In genomic region chr18:25334588-25334987, GRCh38 we compare ENCODE assay signal across 22 cellular contexts. TPM values are rescaled to one million over a fixed set of nuclear protein-coding genes. Genes with fewer than 3 reads are reported as not detected.
DNase-seq lines count a peak whose midpoint lies in the region; FAIRE-seq and TF ChIP-seq lines count a peak whose summit lies in the region.
"Had no signal": no experiment of that assay in that cellular context is flagged by ENCODE, and none has a peak within 500 bp of the region (broad histone marks: within the 10 kb centered on the region; RNA-seq: fewer than 3 reads in every experiment).

No MANE protein-coding gene starts in this region.

- H2AFZ ChIP-seq in MM.1S (ENCODE audit: low read length) = no peak overlapping the region

- H3K4me3 ChIP-seq in MM.1S (ENCODE audit: low read length) (no peak overlapping the region), adrenal gland (no peak overlapping the region)
- H3K4me3 ChIP-seq: esophagus squamous epithelium, suprapubic skin, uterus had no signal

- intact Hi-C loops in adrenal gland (cut with DNase I) = no loop called here

- H3K79me2 ChIP-seq in MM.1S (ENCODE audit: low read length) = peaks cover 94% of the 10 kb centered on the region

- H3K4me3 Mint-ChIP-seq in endothelial cell (ENCODE audit: unreplicated experiment) (no peak overlapping the region), nephron progenitor cell (no peak overlapping the region)
- H3K4me3 Mint-ChIP-seq: activated CD4-positive, alpha-beta T cell treated with anti-CD3 and anti-CD28 coated beads, Interleukin-2, amount 10 ng/mL, durations not matched to agents 7 days and 5 days; activated naive CD8-positive, alpha-beta T cell; activated T-helper 17 cell treated with anti-CD3 and anti-CD28 coated beads, Interleukin-2, amount 50 U/mL, for 72 hours; stimulated activated effector memory CD8-positive, alpha-beta T cell treated with anti-CD3 and anti-CD28 coated beads, Interleukin-12 subunit alpha, Interleukin-12 subunit beta, amount 100 ng/mL, for 72 hours had no signal

- H3K4me1 ChIP-seq in MM.1S (ENCODE audit: low read length) (no peaks in the 10 kb centered on the region), adrenal gland (replicated peaks in 1 of 2) (peaks cover 12 to 22% of the 10 kb centered on the region in 2 donors)
- H3K4me1 ChIP-seq: suprapubic skin, uterus had no signal

- no peak overlapping the region for H3K4me2 ChIP-seq in MM.1S (ENCODE audit: low read depth, low read length)

- no peaks in the 10 kb centered on the region for H3K9me2 ChIP-seq in MM.1S (replicated peaks; ENCODE audit: insufficient read depth, low read length)

- FAIRE-seq in D721Med (lab: Jason Lieb, UNC) = no peak
- FAIRE-seq: astrocyte had no signal

- DNase-seq in ELR (ENCODE audit: low read depth) (peak; percentile 3), MM.1S (no peak), endothelial cell (ENCODE audit: low spot score) (no peak), nephron progenitor cell (no peak), D721Med (ENCODE audit: insufficient read length, low spot score) (no peak), adrenal gland (no peak), GM03348 (ENCODE audit: low spot score) (no peak)
- no peak for DNase-seq in stimulated activated CD4-positive, alpha-beta T cell treated with anti-CD3 and anti-CD28 coated beads, Interleukin-4, amount 100 ng/mL, for 1 hour
- DNase-seq: activated CD4-positive, alpha-beta T cell treated with anti-CD3 and anti-CD28 coated beads, Interleukin-2, amount 10 ng/mL, durations not matched to agents 7 days and 5 days; C1 segment of cervical spinal cord; effector CD8-positive, alpha-beta T cell; esophagus squamous epithelium; head of caudate nucleus; NCI-H1930; NCI-H2227 treated with DMSO at 0.1 percent for 48 hours; SHP77 treated with DMSO at 0.1 percent for 48 hours; uterus had no signal

- H3K27me3 ChIP-seq in MM.1S (replicated peaks; ENCODE audit: insufficient read depth, low read length) = no peaks in the 10 kb centered on the region
- H3K27me3 ChIP-seq in adrenal gland = no peaks in the 10 kb centered on the region
- H3K27me3 ChIP-seq: esophagus squamous epithelium, suprapubic skin, uterus had no signal

- H3K4me1 Mint-ChIP-seq in endothelial cell (ENCODE audit: unreplicated experiment) (peaks cover 47% of the 10 kb centered on the region), nephron progenitor cell (peaks cover 39% of the 10 kb centered on the region)
- H3K4me1 Mint-ChIP-seq: activated CD4-positive, alpha-beta T cell treated with anti-CD3 and anti-CD28 coated beads, Interleukin-2, amount 10 ng/mL, durations not matched to agents 7 days and 5 days; activated T-helper 17 cell treated with anti-CD3 and anti-CD28 coated beads, Interleukin-2, amount 50 U/mL, for 72 hours; stimulated activated effector memory CD8-positive, alpha-beta T cell treated with anti-CD3 and anti-CD28 coated beads, Interleukin-12 subunit alpha, Interleukin-12 subunit beta, amount 100 ng/mL, for 72 hours had no signal

- H3K27ac Mint-ChIP-seq in endothelial cell (ENCODE audit: unreplicated experiment) = no peak overlapping the region
- no peak overlapping the region for H3K27ac Mint-ChIP-seq in nephron progenitor cell
- H3K27ac Mint-ChIP-seq: activated CD4-positive, alpha-beta T cell treated with anti-CD3 and anti-CD28 coated beads, Interleukin-2, amount 10 ng/mL, durations not matched to agents 7 days and 5 days; activated naive CD8-positive, alpha-beta T cell; activated T-helper 17 cell treated with anti-CD3 and anti-CD28 coated beads, Interleukin-2, amount 50 U/mL, for 72 hours; stimulated activated effector memory CD8-positive, alpha-beta T cell treated with anti-CD3 and anti-CD28 coated beads, Interleukin-12 subunit alpha, Interleukin-12 subunit beta, amount 100 ng/mL, for 72 hours had no signal

- H3K36me3 Mint-ChIP-seq in endothelial cell (ENCODE audit: low read depth, unreplicated experiment) (peaks cover 7% of the 10 kb centered on the region), nephron progenitor cell (ENCODE audit: low read depth) (peaks cover 60% of the 10 kb centered on the region)
- H3K36me3 Mint-ChIP-seq: activated naive CD8-positive, alpha-beta T cell; stimulated activated effector memory CD8-positive, alpha-beta T cell treated with anti-CD3 and anti-CD28 coated beads, Interleukin-12 subunit alpha, Interleukin-12 subunit beta, amount 100 ng/mL, for 72 hours had no signal

- TF ChIP-seq POLR2A in adrenal gland (IDR thresholded peaks at IDR 0.05) = no peak

- H3K9ac ChIP-seq in MM.1S (ENCODE audit: low read length) = no peak overlapping the region

- H3K9me3 ChIP-seq in MM.1S (replicated peaks; ENCODE audit: insufficient read depth, low read length) (no peaks in the 10 kb centered on the region), adrenal gland (replicated peaks in 1 of 3) (no peaks in the 10 kb centered on the region)
- H3K9me3 ChIP-seq: esophagus squamous epithelium, suprapubic skin, uterus had no signal

- H3K27me3 Mint-ChIP-seq in endothelial cell (ENCODE audit: unreplicated experiment) (peaks cover 1% of the 10 kb centered on the region), nephron progenitor cell (ENCODE audit: low read depth, poor library complexity) (no peaks in the 10 kb centered on the region)

- no peak overlapping the region for H3K27ac ChIP-seq in MM.1S (ENCODE audit: low read length)
- H3K27ac ChIP-seq in adrenal gland = no peak overlapping the region
- H3K27ac ChIP-seq: esophagus squamous epithelium, suprapubic skin, uterus had no signal

- H3K9me3 Mint-ChIP-seq in endothelial cell (ENCODE audit: unreplicated experiment) = no peaks in the 10 kb centered on the region
- H3K9me3 Mint-ChIP-seq in nephron progenitor cell = peaks cover 2% of the 10 kb centered on the region
- H3K9me3 Mint-ChIP-seq: activated CD4-positive, alpha-beta T cell treated with anti-CD3 and anti-CD28 coated beads, Interleukin-2, amount 10 ng/mL, durations not matched to agents 7 days and 5 days had no signal

- H4K20me1 ChIP-seq in MM.1S (ENCODE audit: insufficient read depth, low read length) = no peaks in the 10 kb centered on the region

- WGBS in adrenal gland, 4 donors = 89 to 98% (median 93%) methylated on average over 2 of the region's 2 CpGs

- 0 out of 2 replicates have a peak, but pooled peaks have one; percentile 14 for TF ChIP-seq CTCF in MM.1S (IDR thresholded peaks at IDR 0.05; ENCODE audit: low read length)
- TF ChIP-seq CTCF in endothelial cell (IDR thresholded peaks at IDR 0.05; ENCODE audit: unreplicated experiment) = peak; percentile 50
- TF ChIP-seq CTCF in nephron progenitor cell (IDR thresholded peaks at IDR 0.05) = peak; percentile 28
- no peak for TF ChIP-seq CTCF in D721Med (IDR thresholded peaks at IDR 0.05; ENCODE audit: insufficient read depth, missing control alignments)
- TF ChIP-seq CTCF in adrenal gland (IDR thresholded peaks at IDR 0.05) = peak in 2 of 6 experiments; percentile 12 to 15

- no peaks in the 10 kb centered on the region for H3K36me3 ChIP-seq in MM.1S (replicated peaks; ENCODE audit: insufficient read depth, low read length)
- no peaks in the 10 kb centered on the region for H3K36me3 ChIP-seq in adrenal gland (replicated peaks in 1 of 2)
- H3K36me3 ChIP-seq: esophagus squamous epithelium, suprapubic skin, uterus had no signal

- no peaks in the 10 kb centered on the region for H3F3A ChIP-seq in MM.1S (ENCODE audit: insufficient read depth, low read length)

RNA-seq across cellular contexts. Expression of gene ZNF521, which starts 17.4 kb away (rescaled TPM):
- total RNA-seq in endothelial cell (ENCODE audit: unreplicated experiment) (238 TPM), adrenal gland (100 to 1,000 TPM in 1 of 8 donors, 10 to 100 TPM in 7; 22.5 to 270 (median 49.1) TPM)
- polyA plus RNA-seq in adrenal gland = 10 to 100 TPM in 1 of 3 donors, 1 to 10 TPM in 2; 3.7 to 15.9 (median 6.2) TPM
- total RNA-seq: activated CD4-positive, alpha-beta T cell treated with anti-CD3 and anti-CD28 coated beads, Interleukin-2, amount 10 ng/mL, durations not matched to agents 7 days and 5 days; activated T-helper 17 cell treated with anti-CD3 and anti-CD28 coated beads, Interleukin-2, amount 50 U/mL, for 72 hours had no signal
